ENCODE assay signal across 18 cellular contexts in genomic region chr14:74580275-74580672, GRCh38. TPM values are rescaled to one million over a fixed set of nuclear protein-coding genes. Genes with fewer than 3 reads are reported as not detected.
DNase-seq lines count a peak whose midpoint lies in the region; ATAC-seq and TF ChIP-seq lines count a peak whose summit lies in the region.
"Had no signal": no experiment of that assay in that cellular context is flagged by ENCODE, and none has a peak within 500 bp of the region (broad histone marks: within the 10 kb centered on the region; RNA-seq: fewer than 3 reads in every experiment).

No MANE protein-coding gene starts in this region.

- no peaks in the 10 kb centered on the region for H3K27me3 ChIP-seq in ACC112 (ENCODE audit: insufficient read depth, low read length)
- no peaks in the 10 kb centered on the region for H3K27me3 ChIP-seq in ascending aorta
- H3K27me3 ChIP-seq: dorsolateral prefrontal cortex, heart right ventricle, neural progenitor cell, right atrium auricular region, testis had no signal

- no peaks in the 10 kb centered on the region; the same call in 1 of the 2 replicates for H3K27me3 Mint-ChIP-seq in HFFc6 (ENCODE audit: insufficient read depth)
- H3K27me3 Mint-ChIP-seq in mesothelial cell of epicardium (ENCODE audit: low read depth), result no peaks in the 10 kb centered on the region

- H3K4me1 ChIP-seq in ACC112 (ENCODE audit: control insufficient read depth, insufficient read depth, low read length, unreplicated experiment), result peaks cover 49% of the 10 kb centered on the region
- H3K4me1 ChIP-seq in ascending aorta, result peaks cover 40 to 87% of the 10 kb centered on the region in 2 donors
- H3K4me1 ChIP-seq: neural progenitor cell had no signal

- H3K4me3 Mint-ChIP-seq in HFFc6 (no peak overlapping the region; the same call in 1 of the 2 replicates), mesothelial cell of epicardium (no peak overlapping the region)
- H3K4me3 Mint-ChIP-seq: B cell, neural progenitor cell had no signal

- H3K4me3 ChIP-seq in ACC112 (ENCODE audit: low read depth, low read length), result no peak overlapping the region
- no peak overlapping the region for H3K4me3 ChIP-seq in ascending aorta
- no peak overlapping the region for H3K4me3 ChIP-seq in foreskin fibroblast (ENCODE audit: low read depth in 1 of 2, low read length in 2 of 2)
- H3K4me3 ChIP-seq: dorsolateral prefrontal cortex, heart right ventricle, neural progenitor cell, right atrium auricular region, testis had no signal

- H3K36me3 Mint-ChIP-seq in HFFc6 (ENCODE audit: low read depth), result peaks cover 31% of the 10 kb centered on the region
- H3K36me3 Mint-ChIP-seq in mesothelial cell of epicardium, result no peaks in the 10 kb centered on the region
- H3K36me3 Mint-ChIP-seq: neural progenitor cell had no signal

- H2AFZ ChIP-seq in ACC112 (ENCODE audit: low read length, unreplicated experiment), result peak overlapping the region; percentile 82
- H2AFZ ChIP-seq: neural progenitor cell had no signal

- ATAC-seq in left cardiac atrium, result no peak
- ATAC-seq in HG02763 (IDR thresholded peaks at IDR 0.05; ENCODE audit: unreplicated experiment), result no peak
- ATAC-seq: heart right ventricle had no signal

- TF ChIP-seq CTCF in HFFc6 (IDR thresholded peaks at IDR 0.05) (no peak), ascending aorta (IDR thresholded peaks at IDR 0.05) (no peak), mesothelial cell of epicardium (IDR thresholded peaks at IDR 0.05; ENCODE audit: unreplicated experiment) (no peak), foreskin fibroblast (IDR thresholded peaks at IDR 0.05; ENCODE audit: low read depth, low read length) (no peak)

- H3K4me1 Mint-ChIP-seq in HFFc6 (ENCODE audit: low read depth) (peaks cover 88% of the 10 kb centered on the region), mesothelial cell of epicardium (peaks cover 21% of the 10 kb centered on the region)
- H3K4me1 Mint-ChIP-seq: B cell had no signal

- intact Hi-C loops in ascending aorta (cut with DNase I), result no loop called here
- intact Hi-C loops in left cardiac atrium (cut with DNase I), result no loop called here

- H3K36me3 ChIP-seq in ACC112 (ENCODE audit: insufficient read depth, low read length) (no peaks in the 10 kb centered on the region), ascending aorta (peaks cover under 1 to 15% of the 10 kb centered on the region in 2 donors)
- H3K36me3 ChIP-seq: heart right ventricle, neural progenitor cell, right atrium auricular region had no signal

- H3K9me3 Mint-ChIP-seq in HFFc6, result no peaks in the 10 kb centered on the region
- no peaks in the 10 kb centered on the region for H3K9me3 Mint-ChIP-seq in mesothelial cell of epicardium
- H3K9me3 Mint-ChIP-seq: neural progenitor cell had no signal

- H3K27ac ChIP-seq in ACC112 (ENCODE audit: low read depth, low read length), result peak overlapping the region; percentile 80
- H3K27ac ChIP-seq in ascending aorta, result peak overlapping the region; percentile 91 to 94
- H3K27ac ChIP-seq: dorsolateral prefrontal cortex, neural progenitor cell, testis had no signal

- DNase-seq in HFFc6, result no peak
- no peak for DNase-seq in ascending aorta (ENCODE audit: low spot score in 2 of 2)
- DNase-seq in mesothelial cell of epicardium (ENCODE audit: low spot score in 2 of 2, unreplicated experiment in 2 of 2), result no peak
- no peak for DNase-seq in C1 segment of cervical spinal cord (lab: John Stamatoyannopoulos, UW)
- DNase-seq in left cardiac atrium, result no peak
- DNase-seq in foreskin fibroblast, result no peak
- DNase-seq: activated CD4-positive, alpha-beta T cell treated with anti-CD3 and anti-CD28 coated beads for 1 hour; dorsolateral prefrontal cortex; heart right ventricle; NCI-H1694 treated with DMSO at 0.1 percent for 48 hours; NCI-H446; SHP77; testis had no signal

- H3K27ac Mint-ChIP-seq in HFFc6 (peak overlapping the region; percentile 88), mesothelial cell of epicardium (peak overlapping the region; percentile 78)
- H3K27ac Mint-ChIP-seq: B cell, neural progenitor cell had no signal

- H3K79me2 ChIP-seq in ACC112 (ENCODE audit: control insufficient read depth, insufficient read depth, low read length, unreplicated experiment), result peaks cover 4% of the 10 kb centered on the region

- no peaks in the 10 kb centered on the region for H3K9me3 ChIP-seq in ascending aorta
- H3K9me3 ChIP-seq: heart right ventricle, right atrium auricular region, testis had no signal

RNA-seq across cellular contexts. Expression of gene LTBP2, which starts 31.8 kb away (rescaled TPM):
- total RNA-seq in HFFc6 (2021; fragmentation: NEBNext Ultra II Directional; extraction: Animal tissue kit (Norgen Biotek cat#: 25700)), result 100 to 1,000 TPM; 109 to 165 (median 120) TPM
- total RNA-seq in ascending aorta (383 TPM), mesothelial cell of epicardium (2.9 to 3.4 TPM (median 3.4 TPM) in 3 replicates), left cardiac atrium (10 to 100 TPM; 25.4 to 43.3 TPM)
